ENCODE assay signal across 8 cellular contexts in the genomic region with DNA sequence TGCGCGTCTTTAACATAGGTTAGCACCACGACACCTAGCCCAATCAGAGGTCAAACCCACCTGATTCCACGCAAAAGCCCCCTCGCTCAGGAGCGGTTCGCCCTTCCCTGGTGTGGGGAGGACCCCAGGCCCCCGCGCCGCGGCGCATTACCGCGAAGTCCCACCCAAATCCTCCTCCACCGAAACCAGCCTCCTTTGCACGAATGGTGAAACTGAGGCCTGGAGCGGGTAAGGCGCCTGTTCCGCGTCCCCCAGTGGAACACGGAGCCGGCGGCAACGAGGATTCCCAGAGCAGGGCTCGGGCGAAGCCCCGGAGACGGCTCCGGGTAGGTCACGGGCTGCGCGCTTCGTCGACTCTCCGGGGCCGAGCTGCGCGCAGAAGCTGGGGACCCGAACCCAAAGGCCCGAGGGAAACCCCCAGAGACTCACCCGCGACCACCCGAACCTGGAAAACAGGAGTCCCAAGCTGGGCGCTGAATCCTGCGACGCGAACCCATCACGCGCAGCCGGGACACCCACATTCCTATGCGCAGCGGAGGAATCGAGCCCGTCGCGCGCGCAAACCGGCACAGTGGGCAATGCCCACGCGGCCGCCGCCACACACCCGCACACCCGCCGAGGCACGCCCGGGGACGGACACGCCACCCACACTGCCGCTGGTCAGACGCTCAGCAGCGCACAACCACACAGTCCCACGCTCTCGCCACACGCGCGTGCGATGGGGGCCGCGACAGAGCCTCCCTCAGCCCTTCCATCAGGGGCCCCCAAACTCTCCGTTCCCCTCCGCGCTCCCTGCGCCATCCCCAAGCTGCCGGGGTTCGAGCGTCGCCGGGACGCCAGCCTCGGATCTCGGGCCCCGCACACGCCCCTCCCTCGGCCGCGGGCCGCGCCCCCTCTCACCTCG. TPM values are rescaled to one million over a fixed set of nuclear protein-coding genes. Genes with fewer than 3 reads are reported as not detected.
DNase-seq lines count a peak whose midpoint lies in the region; ATAC-seq and TF ChIP-seq lines count a peak whose summit lies in the region.

No MANE protein-coding gene starts in this region.

- in situ Hi-C loops in ACHN (cut with HindIII; ENCODE audit: low pct_ligation_motif_present, low pct_unique_long_range_greater_than_20kb, low sequenced_read_pairs), result no loop called here

- H3K36me3 ChIP-seq in fibroblast of lung (ENCODE audit: control insufficient read depth, insufficient read depth, low read length), result no peaks in the 10 kb centered on the region
- no peaks in the 10 kb centered on the region for H3K36me3 ChIP-seq in osteoblast (ENCODE audit: insufficient read depth, low read length)

- peak overlapping the region; percentile 50 for H3K9ac ChIP-seq in fibroblast of lung (ENCODE audit: insufficient read depth, low read length)

- H3K4me3 ChIP-seq in fibroblast of lung (replicated peaks in 1 of 4; ENCODE audit: control extremely low read depth in 1 of 4, insufficient read depth in 1 of 4, low read depth in 3 of 4, low read length in 4 of 4), result peak overlapping the region; percentile 55 to 69 (median 62)
- H3K4me3 ChIP-seq in osteoblast (ENCODE audit: insufficient read depth, low read length), result peak overlapping the region; percentile 79

- no peak for TF ChIP-seq CTCF in fibroblast of lung (conservative IDR thresholded peaks at IDR 0.05 in 1 of 2, IDR thresholded peaks at IDR 0.05 in 1 of 2; ENCODE audit: low read depth in 1 of 2, low read length in 2 of 2)
- no peak for TF ChIP-seq CTCF in osteoblast (IDR thresholded peaks at IDR 0.05; ENCODE audit: extremely low read depth, low read depth, low read length)

- peak overlapping the region; percentile 77 for H3K4me2 ChIP-seq in fibroblast of lung (ENCODE audit: extremely low read depth, insufficient read depth, low read length)
- peak overlapping the region; percentile 84 for H3K4me2 ChIP-seq in osteoblast (ENCODE audit: insufficient read depth, low read length)

- ATAC-seq in GM19452 (IDR thresholded peaks at IDR 0.05; ENCODE audit: unreplicated experiment), result peak; percentile 29

- H3K79me2 ChIP-seq in fibroblast of lung (ENCODE audit: control insufficient read depth, insufficient read depth, low read length) (no peaks in the 10 kb centered on the region), osteoblast (ENCODE audit: insufficient read depth, low read length) (peaks cover 22% of the 10 kb centered on the region)

- peaks cover 15% of the 10 kb centered on the region for H3K27me3 ChIP-seq in fibroblast of lung (ENCODE audit: control insufficient read depth, insufficient read depth, low read length)
- no peaks in the 10 kb centered on the region for H3K27me3 ChIP-seq in osteoblast (ENCODE audit: insufficient read depth, low read length)

- peak; percentile 27 for DNase-seq in ACHN
- peak; percentile 8 for DNase-seq in RPMI8226
- DNase-seq in fibroblast of lung (ENCODE audit: low read depth in 2 of 2), result peak; percentile 18 to 39
- DNase-seq in osteoblast (ENCODE audit: insufficient read length, low spot score, missing footprints), result peak; percentile 81
- no peak for DNase-seq in cerebellum (ENCODE audit: low spot score)
- DNase-seq in NCI-H2107 treated with DMSO at 0.1 percent for 48 hours (lab: John Stamatoyannopoulos, UW; ENCODE audit: unreplicated experiment), result no peak
- no peak for DNase-seq in GOT3 (lab: John Stamatoyannopoulos, UW)

- no peaks in the 10 kb centered on the region for H4K20me1 ChIP-seq in fibroblast of lung (ENCODE audit: control insufficient read depth, extremely low read depth, insufficient read depth, low read length)
- H4K20me1 ChIP-seq in osteoblast (ENCODE audit: insufficient read depth, low read length), result no peaks in the 10 kb centered on the region

- H3K9me3 ChIP-seq in fibroblast of lung (ENCODE audit: control insufficient read depth, insufficient read depth, low read depth, low read length) (no peaks in the 10 kb centered on the region), osteoblast (ENCODE audit: low read depth, low read length) (no peaks in the 10 kb centered on the region)

- H2AFZ ChIP-seq in fibroblast of lung (ENCODE audit: low read length) (peak overlapping the region; percentile 72), osteoblast (ENCODE audit: low read length) (peak overlapping the region; percentile 80)

- H3K27ac ChIP-seq in fibroblast of lung (ENCODE audit: insufficient read depth, low read length) (peak overlapping the region; percentile 26), osteoblast (ENCODE audit: low read depth, low read length) (peak overlapping the region; percentile 59)

- H3K4me1 ChIP-seq in fibroblast of lung (ENCODE audit: control insufficient read depth, extremely low read depth, insufficient read depth, low read length) (peaks cover 18% of the 10 kb centered on the region), osteoblast (ENCODE audit: insufficient read depth, low read length) (peaks cover 59% of the 10 kb centered on the region)

RNA-seq across cellular contexts. Expression of a gene that starts 0.5 kb away (rescaled TPM):
- under 0.01 TPM in 1 of 2 replicates, not detected in the other for total RNA-seq in fibroblast of lung
- 0.05 and 0.11 TPM in 2 replicates for polyA plus RNA-seq in fibroblast of lung
- polyA plus RNA-seq in fibroblast of lung (2012), result 0.22 and 0.46 TPM in 2 replicates
- polyA minus RNA-seq in fibroblast of lung (ENCODE audit: low replicate concordance), result 0.12 and 0.22 TPM in 2 replicates
- total RNA-seq in osteoblast, result 2.4 and 2.9 TPM in 2 replicates
- total RNA-seq in cerebellum, result 0.27 TPM

Comparison
In these comparisons a context has a peak if more than half of its experiments do, and no peak if none do; other contexts are left out.
1. DNase-seq: peak in ACHN (single experiment), RPMI8226 (single experiment), fibroblast of lung (2 of 2) and osteoblast (single experiment); none in cerebellum (single experiment), NCI-H2107 treated with DMSO at 0.1 percent for 48 hours (single experiment) and GOT3 (single experiment).